Comparison of ENCODE assay signal across 11 cellular contexts in the genomic region with DNA sequence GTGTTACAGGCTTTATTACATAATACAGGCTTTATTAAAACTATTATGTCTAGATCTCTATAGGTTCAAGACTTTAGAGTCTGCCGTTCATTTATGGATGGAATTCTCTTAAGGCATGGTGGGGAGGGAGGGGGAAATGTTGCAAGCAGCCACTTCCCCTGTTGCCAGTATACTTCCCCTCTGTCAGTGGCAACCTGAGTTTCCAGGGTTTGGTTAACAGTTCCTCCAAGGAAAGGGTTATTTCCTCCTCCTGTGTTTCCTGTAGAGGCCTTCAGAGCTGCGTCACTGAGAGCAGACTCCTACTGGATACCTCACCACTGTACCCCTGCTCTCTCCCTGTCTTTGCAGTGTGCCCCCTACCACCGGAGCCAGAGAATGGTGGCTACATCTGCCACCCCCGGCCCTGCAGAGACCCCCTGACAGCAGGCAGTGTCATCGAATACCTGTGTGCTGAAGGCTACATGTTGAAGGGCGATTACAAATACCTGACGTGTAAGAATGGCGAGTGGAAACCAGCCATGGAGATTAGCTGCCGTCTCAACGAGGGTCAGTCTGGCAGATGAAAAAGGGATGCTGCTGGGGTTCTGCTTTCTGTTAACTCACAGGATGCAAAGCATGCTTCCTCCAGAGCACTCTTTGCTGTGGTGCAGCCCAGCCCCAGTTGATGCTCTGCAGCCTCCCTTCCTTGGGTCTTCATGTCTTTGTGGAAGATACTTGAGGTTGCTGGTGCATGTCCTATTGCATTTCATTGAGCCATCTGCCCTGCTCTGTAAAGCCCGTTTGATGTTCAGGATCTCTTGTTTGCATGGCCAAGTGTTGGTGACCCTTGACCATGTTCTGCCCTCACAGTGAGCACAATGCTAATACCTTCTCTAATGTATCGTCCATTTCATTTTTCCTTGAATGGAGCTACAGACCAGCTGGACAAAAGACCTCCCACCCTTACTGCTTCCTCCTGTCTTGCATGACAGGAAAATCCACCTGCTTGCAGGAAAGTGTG.
DNase-seq lines count a peak whose midpoint lies in the region; ATAC-seq and TF ChIP-seq lines count a peak whose summit lies in the region.
"Had no signal": no experiment of that assay in that cellular context is flagged by ENCODE, and none has a peak within 500 bp of the region (broad histone marks: within the 10 kb centered on the region; RNA-seq: fewer than 3 reads in every experiment).

No MANE protein-coding gene starts in this region.

- H3K4me1 ChIP-seq in CD8-positive, alpha-beta T cell (ENCODE audit: insufficient read depth, low read length), result peaks cover 16% of the 10 kb centered on the region

- H3K27me3 ChIP-seq in CD8-positive, alpha-beta T cell (ENCODE audit: insufficient read depth, low read length), result no peaks in the 10 kb centered on the region
- H3K27me3 ChIP-seq: breast epithelium had no signal

- TF ChIP-seq CTCF in CD8-positive, alpha-beta T cell (IDR thresholded peaks at IDR 0.05), result no peak
- TF ChIP-seq CTCF in osteocyte (IDR thresholded peaks at IDR 0.05), result no peak

- POLR2A ChIA-PET in CD8-positive, alpha-beta T cell (lab: Charles Lee), result interaction anchor here (1.2 to 1.7 kb wide), 2 partner anchors 13 to 91 kb away, joined by 3 to 4 read pairs; no protein-coding TSS in a partner anchor

- no peaks in the 10 kb centered on the region for H3K9me3 Mint-ChIP-seq in CD8-positive, alpha-beta T cell
- no peaks in the 10 kb centered on the region for H3K9me3 Mint-ChIP-seq in activated T-helper 2 cell treated with anti-CD3 and anti-CD28 coated beads, Interferon-gamma antibody, Interleukin-2, Interleukin-4, amounts not matched to agents 10 μg/mL and 5 μg/mL and 100 μg/mL, durations not matched to agents 14 hours and 24 hours and 36 hours
- H3K9me3 Mint-ChIP-seq in naive B cell (no peaks in the 10 kb centered on the region), osteocyte (ENCODE audit: unreplicated experiment) (no peaks in the 10 kb centered on the region)

- no peaks in the 10 kb centered on the region for H3K27me3 Mint-ChIP-seq in CD8-positive, alpha-beta T cell (ENCODE audit: low read depth)
- no peaks in the 10 kb centered on the region for H3K27me3 Mint-ChIP-seq in activated T-helper 2 cell treated with anti-CD3 and anti-CD28 coated beads, Interferon-gamma antibody, Interleukin-2, Interleukin-4, amounts not matched to agents 10 μg/mL and 5 μg/mL and 100 μg/mL, durations not matched to agents 14 hours and 24 hours and 36 hours (ENCODE audit: low read depth)
- H3K27me3 Mint-ChIP-seq in naive B cell (no peaks in the 10 kb centered on the region), osteocyte (ENCODE audit: unreplicated experiment) (no peaks in the 10 kb centered on the region)

- no peak for DNase-seq in CD8-positive, alpha-beta T cell
- peak; percentile 69 to 79 for DNase-seq in Kasumi-1 (lab: John Stamatoyannopoulos, UW)
- DNase-seq in activated T-helper 2 cell treated with anti-CD3 and anti-CD28 coated beads, Interferon-gamma antibody, Interleukin-2, Interleukin-4, amounts not matched to agents 10 μg/mL and 5 μg/mL and 100 μg/mL, durations not matched to agents 14 hours and 24 hours and 36 hours (ENCODE audit: low spot score), result no peak
- DNase-seq in naive B cell, result no peak
- DNase-seq in dedifferentiated amniotic fluid mesenchymal stem cell (ENCODE audit: extremely low spot score), result no peak
- no peak for DNase-seq in central memory CD4-positive, alpha-beta T cell
- DNase-seq in RPMI8226, result no peak
- no peak for DNase-seq in osteocyte (ENCODE audit: extremely low spot score, unreplicated experiment)
- DNase-seq: DMS153, foreskin fibroblast had no signal

- peaks cover 20% of the 10 kb centered on the region for H3K36me3 ChIP-seq in CD8-positive, alpha-beta T cell (ENCODE audit: insufficient read depth, low read length)
- H3K36me3 ChIP-seq: breast epithelium had no signal

- H3K36me3 Mint-ChIP-seq in CD8-positive, alpha-beta T cell, result peaks cover 49% of the 10 kb centered on the region
- H3K36me3 Mint-ChIP-seq in activated T-helper 2 cell treated with anti-CD3 and anti-CD28 coated beads, Interferon-gamma antibody, Interleukin-2, Interleukin-4, amounts not matched to agents 10 μg/mL and 5 μg/mL and 100 μg/mL, durations not matched to agents 14 hours and 24 hours and 36 hours (ENCODE audit: low read depth), result peaks cover 58% of the 10 kb centered on the region
- H3K36me3 Mint-ChIP-seq in naive B cell (peaks cover 0 to 12% of the 10 kb centered on the region in 2 donors), osteocyte (ENCODE audit: unreplicated experiment) (peaks cover 31% of the 10 kb centered on the region)

- H3K27ac ChIP-seq in CD8-positive, alpha-beta T cell (ENCODE audit: low read depth, low read length), result no peak overlapping the region

- no peak overlapping the region for H3K4me3 Mint-ChIP-seq in CD8-positive, alpha-beta T cell
- no peak overlapping the region for H3K4me3 Mint-ChIP-seq in activated T-helper 2 cell treated with anti-CD3 and anti-CD28 coated beads, Interferon-gamma antibody, Interleukin-2, Interleukin-4, amounts not matched to agents 10 μg/mL and 5 μg/mL and 100 μg/mL, durations not matched to agents 14 hours and 24 hours and 36 hours (ENCODE audit: low read depth)
- H3K4me3 Mint-ChIP-seq in naive B cell, result peak overlapping the region; percentile 35 to 78 (median 70)
- H3K4me3 Mint-ChIP-seq in osteocyte (ENCODE audit: unreplicated experiment), result no peak overlapping the region

- CTCF ChIA-PET in CD8-positive, alpha-beta T cell (lab: Charles Lee), result interaction anchor here (0.9 to 1.8 kb wide), 7 partner anchors 12 to 129 kb away, joined by 3 to 11 read pairs (median 3); a partner anchor contains a TSS

- no peaks in the 10 kb centered on the region for H3K9me3 ChIP-seq in CD8-positive, alpha-beta T cell (ENCODE audit: low read length)
- H3K9me3 ChIP-seq: breast epithelium had no signal

- H3K4me1 Mint-ChIP-seq in CD8-positive, alpha-beta T cell (ENCODE audit: low read depth), result peaks cover 44% of the 10 kb centered on the region
- H3K4me1 Mint-ChIP-seq in activated T-helper 2 cell treated with anti-CD3 and anti-CD28 coated beads, Interferon-gamma antibody, Interleukin-2, Interleukin-4, amounts not matched to agents 10 μg/mL and 5 μg/mL and 100 μg/mL, durations not matched to agents 14 hours and 24 hours and 36 hours (ENCODE audit: low read depth), result peaks cover 70% of the 10 kb centered on the region
- H3K4me1 Mint-ChIP-seq in naive B cell, result peaks cover 57 to 83% (median 67%) of the 10 kb centered on the region in 3 donors
- peaks cover 4% of the 10 kb centered on the region for H3K4me1 Mint-ChIP-seq in osteocyte (ENCODE audit: unreplicated experiment)

- ATAC-seq in CD8-positive, alpha-beta T cell, result no peak
- peak; percentile 81 to 82 for ATAC-seq in naive B cell (ENCODE audit: low read depth in 2 of 2)

- intact Hi-C loops in CD8-positive, alpha-beta T cell (cut with DNase I, micrococcal nuclease), result no loop called here
- intact Hi-C loops in activated T-helper 2 cell treated with anti-CD3 and anti-CD28 coated beads, Interferon-gamma antibody, Interleukin-2, Interleukin-4, amounts not matched to agents 10 μg/mL and 5 μg/mL and 100 μg/mL, durations not matched to agents 14 hours and 24 hours and 36 hours (cut with micrococcal nuclease), result no loop called here

- peak overlapping the region; percentile 74 for H3K27ac Mint-ChIP-seq in CD8-positive, alpha-beta T cell
- H3K27ac Mint-ChIP-seq in activated T-helper 2 cell treated with anti-CD3 and anti-CD28 coated beads, Interferon-gamma antibody, Interleukin-2, Interleukin-4, amounts not matched to agents 10 μg/mL and 5 μg/mL and 100 μg/mL, durations not matched to agents 14 hours and 24 hours and 36 hours, result peak overlapping the region; percentile 23
- H3K27ac Mint-ChIP-seq in naive B cell (peak overlapping the region; percentile 30 to 93 (median 87)), osteocyte (ENCODE audit: unreplicated experiment) (no peak overlapping the region)

- no peak overlapping the region for H3K4me3 ChIP-seq in CD8-positive, alpha-beta T cell (ENCODE audit: low read depth, low read length)
- H3K4me3 ChIP-seq: breast epithelium had no signal

Comparison
In these comparisons a context has a peak if more than half of its experiments do, and no peak if none do; other contexts are left out.
1. DNase-seq: peak in Kasumi-1 (2 of 2); none in CD8-positive, alpha-beta T cell (0 of 7), activated T-helper 2 cell treated with anti-CD3 and anti-CD28 coated beads, Interferon-gamma antibody, Interleukin-2, Interleukin-4, amounts not matched to agents 10 μg/mL and 5 μg/mL and 100 μg/mL, durations not matched to agents 14 hours and 24 hours and 36 hours (single experiment), naive B cell (single experiment), dedifferentiated amniotic fluid mesenchymal stem cell (single experiment), central memory CD4-positive, alpha-beta T cell (single experiment), RPMI8226 (single experiment) and osteocyte (single experiment).
2. H3K4me3 Mint-ChIP-seq: peak in naive B cell (8 of 8); none in CD8-positive, alpha-beta T cell (single experiment), activated T-helper 2 cell treated with anti-CD3 and anti-CD28 coated beads, Interferon-gamma antibody, Interleukin-2, Interleukin-4, amounts not matched to agents 10 μg/mL and 5 μg/mL and 100 μg/mL, durations not matched to agents 14 hours and 24 hours and 36 hours (single experiment) and osteocyte (single experiment).